ENCODE assay signal across 12 cellular contexts in the genomic region with DNA sequence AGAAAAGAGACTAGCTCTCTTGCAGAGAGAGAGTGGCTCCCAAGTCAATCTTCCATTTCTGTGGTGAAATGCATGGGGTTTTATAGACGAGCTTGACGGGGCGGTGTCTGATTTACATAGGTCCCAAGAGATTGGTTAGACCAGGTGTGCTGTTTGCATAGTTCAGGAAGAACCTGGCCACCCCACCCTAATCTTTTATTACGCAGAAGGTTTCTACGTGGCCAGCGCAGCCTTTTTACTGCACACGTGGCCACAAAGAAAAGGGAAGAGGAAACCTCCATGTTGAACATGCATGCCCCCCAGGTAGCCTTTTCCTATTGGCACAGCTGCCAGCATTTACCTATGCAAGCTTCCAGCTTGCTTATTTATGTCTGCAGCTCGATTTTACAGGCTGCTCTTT.
"Had no signal": no experiment of that assay in that cellular context is flagged by ENCODE, and none has a peak within 500 bp of the region (broad histone marks: within the 10 kb centered on the region; RNA-seq: fewer than 3 reads in every experiment).

No MANE protein-coding gene starts in this region.

- H3K4me1 ChIP-seq: right lobe of liver, vagina had no signal

- DNase-seq: activated CD4-positive, alpha-beta T cell treated with anti-CD3 and anti-CD28 coated beads, Interleukin-2, amount 50 U/mL, for 1 hour; activated naive CD4-positive, alpha-beta T cell treated with anti-CD3 and anti-CD28 coated beads, Interleukin-2, amount 50 U/mL, for 16 hours; cerebellar nuclear complex; endodermal cell; erythroblast; immature natural killer cell; naive thymus-derived CD8-positive, alpha-beta T cell; occipital lobe; right lobe of liver had no signal

- H3K27me3 ChIP-seq: right lobe of liver, thyroid gland, vagina had no signal

- H3K9me3 ChIP-seq: right lobe of liver, thyroid gland, vagina had no signal

- H3K4me3 ChIP-seq: right lobe of liver, thyroid gland, vagina had no signal

- H3K27ac ChIP-seq: right lobe of liver, thyroid gland, vagina had no signal

- ATAC-seq: naive thymus-derived CD8-positive, alpha-beta T cell; right lobe of liver; stimulated activated effector memory CD8-positive, alpha-beta T cell treated with anti-CD3 and anti-CD28 coated beads, Interleukin-12 subunit alpha, Interleukin-12 subunit beta, amount 100 ng/mL, for 72 hours had no signal

- H3K36me3 ChIP-seq: right lobe of liver, thyroid gland, vagina had no signal
